In the genomic region with DNA sequence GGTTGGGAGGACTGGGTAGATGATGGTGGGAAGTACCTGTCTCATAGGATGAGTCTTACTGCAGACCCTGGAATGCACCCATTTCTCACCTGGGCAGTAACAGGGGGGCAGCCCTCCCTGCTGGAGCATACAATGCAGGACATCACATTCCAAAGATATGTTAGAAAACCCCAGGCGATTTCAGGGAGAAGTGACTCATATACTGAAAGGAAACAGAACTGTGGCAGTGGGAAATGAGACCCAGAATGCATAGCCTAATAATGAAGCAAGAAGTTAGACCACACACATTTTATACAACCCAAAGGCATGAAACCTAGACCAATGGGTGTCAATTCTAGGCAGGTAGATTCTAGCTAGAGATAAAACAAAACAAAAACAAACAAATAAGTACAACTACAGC, we compare ENCODE assay signal across 14 cellular contexts.
DNase-seq lines count a peak whose midpoint lies in the region; ATAC-seq and TF ChIP-seq lines count a peak whose summit lies in the region.
"Had no signal": no experiment of that assay in that cellular context is flagged by ENCODE, and none has a peak within 500 bp of the region (broad histone marks: within the 10 kb centered on the region; RNA-seq: fewer than 3 reads in every experiment).

No MANE protein-coding gene starts in this region.

- ATAC-seq in GM18858 (IDR thresholded peaks at IDR 0.05; ENCODE audit: unreplicated experiment) (no peak), GM19328 (IDR thresholded peaks at IDR 0.05; ENCODE audit: unreplicated experiment) (no peak)
- ATAC-seq: body of pancreas, GM12878, T-helper 17 cell had no signal

- no peaks in the 10 kb centered on the region for H3K9me3 ChIP-seq in AG04450 (ENCODE audit: control insufficient read depth, insufficient read depth, low read length)
- H3K9me3 ChIP-seq in hepatocyte (ENCODE audit: low read depth) = no peaks in the 10 kb centered on the region
- H3K9me3 ChIP-seq: body of pancreas had no signal

- TF ChIP-seq CTCF in AG04450 (IDR thresholded peaks at IDR 0.05; ENCODE audit: low read depth, low read length) (no peak), astrocyte of the cerebellum (IDR thresholded peaks at IDR 0.05; ENCODE audit: low read depth, low read length, missing control alignments) (no peak), hepatocyte (IDR thresholded peaks at IDR 0.05; ENCODE audit: poor library complexity) (no peak)

- H3K27ac ChIP-seq in AG04450 (ENCODE audit: low read depth, low read length) (no peak overlapping the region), hepatocyte (no peak overlapping the region)
- H3K27ac ChIP-seq: body of pancreas had no signal

- H3K4me1 ChIP-seq in hepatocyte (ENCODE audit: insufficient read depth) = peaks cover 8% of the 10 kb centered on the region
- H3K4me1 ChIP-seq: body of pancreas had no signal

- POLR2A ChIA-PET in AG04450 (lab: Yijun Ruan, JAX) = no interaction called here

- H3K4me3 ChIP-seq in AG04450 (ENCODE audit: low read depth, low read length) (no peak overlapping the region), astrocyte of the cerebellum (ENCODE audit: low read depth, low read length) (no peak overlapping the region), hepatocyte (no peak overlapping the region)
- H3K4me3 ChIP-seq: body of pancreas, GM12878 had no signal

- no peaks in the 10 kb centered on the region for H3K36me3 ChIP-seq in hepatocyte (replicated peaks; ENCODE audit: insufficient read depth, low read depth)

- DNase-seq in AG04450 (ENCODE audit: low read depth, low spot score) (peak; percentile 21), LoVo (ENCODE audit: low spot score) (peak; percentile 38), astrocyte of the cerebellum (ENCODE audit: low read depth) (peak; percentile 73), hepatocyte (ENCODE audit: low spot score) (peak; percentile 33), OCI-M1 (lab: John Stamatoyannopoulos, UW) (no peak)
- DNase-seq in stimulated activated naive CD4-positive, alpha-beta T cell (lab: John Stamatoyannopoulos, UW) = no peak
- DNase-seq: activated CD4-positive, alpha-beta T cell treated with anti-CD3 and anti-CD28 coated beads, Interleukin-2, amount 10 ng/mL, durations not matched to agents 7 days and 5 days; body of pancreas; NCI-H2171 treated with DMSO at 0.1 percent for 48 hours; posterior cingulate gyrus; T-helper 17 cell had no signal

- WGBS in hepatocyte (ENCODE audit: low lambda C conversion rate, missing lambda C conversion rate) = 35% methylated on average over 1 of the region's 1 CpG

- CTCF ChIA-PET in AG04450 (lab: Charles Lee) = interaction anchor here (1.1 to 1.2 kb wide), 2 partner anchors 238 to 422 kb away, joined by 3 read pairs; no protein-coding TSS in a partner anchor

- no peak overlapping the region for H3K4me2 ChIP-seq in hepatocyte

- no peak overlapping the region for H2AFZ ChIP-seq in hepatocyte

- H3K79me2 ChIP-seq in hepatocyte = no peaks in the 10 kb centered on the region

- H3K9me2 ChIP-seq in hepatocyte (replicated peaks; ENCODE audit: insufficient read depth) = no peaks in the 10 kb centered on the region

- no peaks in the 10 kb centered on the region for H3K27me3 ChIP-seq in AG04450 (ENCODE audit: control insufficient read depth, insufficient read depth, low read length)
- no peaks in the 10 kb centered on the region for H3K27me3 ChIP-seq in hepatocyte
- H3K27me3 ChIP-seq: body of pancreas had no signal

- in situ Hi-C loops in astrocyte of the cerebellum (cut with HindIII; ENCODE audit: low sequenced_read_pairs) = no loop called here

- H4K20me1 ChIP-seq in hepatocyte (ENCODE audit: insufficient read depth, poor library complexity, severe bottlenecking) = no peaks in the 10 kb centered on the region

Comparison
In these comparisons a context has a peak if more than half of its experiments do, and no peak if none do; other contexts are left out.
1. DNase-seq: peak in AG04450 (single experiment), LoVo (single experiment), astrocyte of the cerebellum (single experiment) and hepatocyte (single experiment); none in OCI-M1 (single experiment) and stimulated activated naive CD4-positive, alpha-beta T cell (0 of 6).